In genomic region chr1:226687476-226687875, GRCh38 we compare ENCODE assay signal across 10 cellular contexts. TPM values are rescaled to one million over a fixed set of nuclear protein-coding genes. Genes with fewer than 3 reads are reported as not detected.
A peak's percentile ranks its signal among the peaks of the same experiment; 100 is the strongest.
DNase-seq lines count a peak whose midpoint lies in the region; TF ChIP-seq lines count a peak whose summit lies in the region.
"Had no signal": no experiment of that assay in that cellular context is flagged by ENCODE, and none has a peak within 500 bp of the region (broad histone marks: within the 10 kb centered on the region; RNA-seq: fewer than 3 reads in every experiment).

No MANE protein-coding gene starts in this region.

- no peaks in the 10 kb centered on the region for H3K9me3 ChIP-seq in endodermal cell (ENCODE audit: control insufficient read depth, low read length)

- no peaks in the 10 kb centered on the region for H3K9me3 Mint-ChIP-seq in endodermal cell
- no peaks in the 10 kb centered on the region for H3K9me3 Mint-ChIP-seq in osteocyte (ENCODE audit: unreplicated experiment)

- no peak overlapping the region for H3K9ac ChIP-seq in endodermal cell (ENCODE audit: extremely low read depth, low read length, poor library complexity, severe bottlenecking)

- peak overlapping the region; percentile 28 for H3K27ac Mint-ChIP-seq in endodermal cell
- H3K27ac Mint-ChIP-seq in osteocyte (ENCODE audit: unreplicated experiment): no peak overlapping the region

- H3K4me3 Mint-ChIP-seq in endodermal cell: no peak overlapping the region
- H3K4me3 Mint-ChIP-seq in osteocyte (ENCODE audit: unreplicated experiment): no peak overlapping the region

- H3K36me3 Mint-ChIP-seq in endodermal cell (ENCODE audit: low read depth) (peaks cover 22% of the 10 kb centered on the region), osteocyte (ENCODE audit: unreplicated experiment) (peaks cover 4% of the 10 kb centered on the region)

- WGBS in endodermal cell (ENCODE audit: insufficient coverage in 1 of 2, insufficient read length in 1 of 2), 2 experiments: 87 to 100% methylated on average over 3 of the region's 3 CpGs

- no peaks in the 10 kb centered on the region for H3K27me3 ChIP-seq in endodermal cell (ENCODE audit: control insufficient read depth, insufficient read depth, low read length, poor library complexity, severe bottlenecking)

- H3K27me3 Mint-ChIP-seq in endodermal cell (ENCODE audit: insufficient read depth) (peaks cover 17% of the 10 kb centered on the region), osteocyte (ENCODE audit: unreplicated experiment) (no peaks in the 10 kb centered on the region)

- H3K4me1 Mint-ChIP-seq in endodermal cell: peaks cover 37% of the 10 kb centered on the region
- H3K4me1 Mint-ChIP-seq in osteocyte (ENCODE audit: unreplicated experiment): peaks cover 18% of the 10 kb centered on the region

- H3K4me3 ChIP-seq in WI38 (ENCODE audit: low read depth, low read length) (no peak overlapping the region), endodermal cell (ENCODE audit: low read length) (no peak overlapping the region)
- H3K4me3 ChIP-seq: SK-N-MC had no signal

- H3K4me1 ChIP-seq in endodermal cell (ENCODE audit: control insufficient read depth, insufficient read depth, low read length): peaks cover 15% of the 10 kb centered on the region

- peaks cover 15% of the 10 kb centered on the region for H3K36me3 ChIP-seq in endodermal cell (ENCODE audit: control insufficient read depth, insufficient read depth, low read length)

- no peak overlapping the region for H3K27ac ChIP-seq in endodermal cell (ENCODE audit: low read depth, low read length)
- H3K27ac ChIP-seq: HL-60, SK-N-MC had no signal

- TF ChIP-seq CTCF in GM12872 (IDR thresholded peaks at IDR 0.05; ENCODE audit: insufficient read depth, low read depth, low read length): peak; percentile 47
- peak; percentile 8; the same call in 1 of the 2 replicates for TF ChIP-seq CTCF in WI38 (IDR thresholded peaks at IDR 0.05; ENCODE audit: low read depth, low read length)
- TF ChIP-seq CTCF in endodermal cell (conservative IDR thresholded peaks at IDR 0.05): no peak
- TF ChIP-seq CTCF in osteocyte (IDR thresholded peaks at IDR 0.05): no peak

- DNase-seq in endodermal cell (no peak), osteocyte (ENCODE audit: extremely low spot score, unreplicated experiment) (no peak), 8988T (no peak), NCI-H1436 treated with DMSO at 0.1 percent for 48 hours (lab: John Stamatoyannopoulos, UW) (no peak)
- DNase-seq in stimulated activated CD4-positive, alpha-beta T cell treated with anti-CD3 and anti-CD28 coated beads, Interleukin-2, amount 100 ng/mL, for 24 hours: peak; percentile 39 to 51
- no peak for DNase-seq in NK-92 treated with Interleukin-12 subunit alpha and Interleukin-12 subunit beta, amount 100 ng/mL, for 24 hours (lab: John Stamatoyannopoulos, UW)

RNA-seq across cellular contexts. Expression of gene ITPKB, which starts 51.6 kb away (rescaled TPM):
- total RNA-seq in endodermal cell (10 to 100 TPM; 22.4 to 28.3 TPM), osteocyte (28.3 and 30.0 TPM in 2 replicates)
- 12.3 TPM for polyA plus RNA-seq in endodermal cell (2013, experiment 1 of 2)
- polyA plus RNA-seq in endodermal cell (2013, experiment 2 of 2): 12.3 TPM

Comparison
In these comparisons a context has a peak if more than half of its experiments do, and no peak if none do; other contexts are left out.
1. CTCF ChIP-seq: peak in GM12872 (single experiment) and WI38 (single experiment); none in endodermal cell (single experiment) and osteocyte (single experiment).
2. DNase-seq: peak in stimulated activated CD4-positive, alpha-beta T cell treated with anti-CD3 and anti-CD28 coated beads, Interleukin-2, amount 100 ng/mL, for 24 hours (2 of 2); none in endodermal cell (single experiment), osteocyte (single experiment), NK-92 treated with Interleukin-12 subunit alpha and Interleukin-12 subunit beta, amount 100 ng/mL, for 24 hours (single experiment), 8988T (single experiment) and NCI-H1436 treated with DMSO at 0.1 percent for 48 hours (single experiment).